ENCODE assay signal across 8 cellular contexts in genomic region chr7:50793115-50793946, GRCh38. TPM values are rescaled to one million over a fixed set of nuclear protein-coding genes. Genes with fewer than 3 reads are reported as not detected.
DNase-seq lines count a peak whose midpoint lies in the region; ATAC-seq and TF ChIP-seq lines count a peak whose summit lies in the region.

No MANE protein-coding gene starts in this region.

- H3K4me3 Mint-ChIP-seq in T-helper 17 cell = peak overlapping the region; percentile 77

- TF ChIP-seq CTCF in cardiac fibroblast (IDR thresholded peaks at IDR 0.05; ENCODE audit: low read depth, low read length) = no peak

- peak; percentile 90 for DNase-seq in AG08396 (ENCODE audit: low spot score)
- peak; percentile 65 for DNase-seq in HK-2 (ENCODE audit: unreplicated experiment)
- peak in 1 of 3 donors; percentile 13 for DNase-seq in T-helper 17 cell
- DNase-seq in cardiac fibroblast (ENCODE audit: low read depth in 2 of 2) = peak; percentile 67 to 77
- peak; percentile 64 for DNase-seq in iris pigment epithelial cell (ENCODE audit: low read depth)
- peak; percentile 19 for DNase-seq in stimulated activated CD4-positive, alpha-beta T cell treated with anti-CD3 and anti-CD28 coated beads, Interleukin-2, amount 100 ng/mL, for 4 hours (ENCODE audit: low read depth)
- no peak for DNase-seq in NCI-H2107 (lab: John Stamatoyannopoulos, UW)
- DNase-seq in middle frontal gyrus (ENCODE audit: extremely low spot score, low spot score) = no peak

- H3K4me1 Mint-ChIP-seq in T-helper 17 cell = peaks cover 4% of the 10 kb centered on the region

- peak overlapping the region; percentile 60 to 81 for H3K4me3 ChIP-seq in cardiac fibroblast (replicated peaks in 1 of 2; ENCODE audit: low read depth in 2 of 2, low read length in 2 of 2)

- H3K27me3 Mint-ChIP-seq in T-helper 17 cell = peaks cover 53% of the 10 kb centered on the region

- H3K9me3 ChIP-seq in T-helper 17 cell (ENCODE audit: control insufficient read depth, low read length, poor library complexity, severe bottlenecking) = peaks cover 6% of the 10 kb centered on the region

- ATAC-seq in T-helper 17 cell = peak; percentile 61

- peaks cover 2% of the 10 kb centered on the region for H3K36me3 Mint-ChIP-seq in T-helper 17 cell (ENCODE audit: low read depth)

- H3K27ac Mint-ChIP-seq in T-helper 17 cell = no peak overlapping the region

RNA-seq across cellular contexts. Expression of gene GRB10, which starts 10.6 kb away (rescaled TPM):
- total RNA-seq in T-helper 17 cell = 1 to 10 TPM; 3.8 to 7.0 TPM

Comparison
In these comparisons a context has a peak if more than half of its experiments do, and no peak if none do; other contexts are left out.
1. DNase-seq: peak in AG08396 (single experiment), HK-2 (single experiment), cardiac fibroblast (2 of 2), iris pigment epithelial cell (single experiment) and stimulated activated CD4-positive, alpha-beta T cell treated with anti-CD3 and anti-CD28 coated beads, Interleukin-2, amount 100 ng/mL, for 4 hours (single experiment); none in NCI-H2107 (single experiment) and middle frontal gyrus (single experiment).